Comparison of ENCODE assay signal across 1 cellular context in the genomic region with DNA sequence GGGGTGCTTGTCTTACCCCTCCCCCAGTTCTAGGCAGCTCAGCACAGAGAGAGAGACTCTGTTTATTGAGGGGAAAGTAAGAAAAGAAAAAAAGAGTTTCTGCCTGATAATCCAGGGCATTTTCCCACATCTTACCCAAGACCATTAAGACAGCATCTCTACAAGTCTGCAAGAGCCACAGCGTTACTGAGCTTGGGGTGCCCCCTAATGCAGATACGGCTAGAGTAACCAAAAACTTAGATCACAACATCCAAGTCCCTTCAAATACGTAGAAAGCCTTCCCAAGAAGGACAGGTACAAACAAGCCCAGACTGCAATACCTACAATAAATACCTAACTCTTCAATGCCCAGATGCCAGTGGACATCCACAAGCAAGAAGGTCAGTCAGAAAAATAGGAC.
TF ChIP-seq lines count a peak whose summit lies in the region.

No MANE protein-coding gene starts in this region.

TF ChIP-seq in WTC11, 78 proteins besides CTCF, POLR2A, EP300 and RAD21:
- TF ChIP-seq ATF1 (CRISPR knock-in tag; IDR thresholded peaks at IDR 0.05) (no peak), OVOL2 (CRISPR knock-in tag; IDR thresholded peaks at IDR 0.05; ENCODE audit: borderline replicate concordance) (no peak), ZNF416 (CRISPR knock-in tag; IDR thresholded peaks at IDR 0.05) (0 out of 2 replicates have a peak, but pooled peaks have one; percentile 44), RORB (CRISPR knock-in tag; IDR thresholded peaks at IDR 0.05) (no peak), NR3C1 (CRISPR knock-in tag; conservative IDR thresholded peaks at IDR 0.05; ENCODE audit: low read depth) (no peak)
